1 cellular context compared by ENCODE assay signal in genomic region chr20:1648101-1648500, GRCh38.
TF ChIP-seq lines count a peak whose summit lies in the region.

No MANE protein-coding gene starts in this region.

TF ChIP-seq in HepG2, 621 proteins besides CTCF, POLR2A, EP300 and RAD21:
- TF ChIP-seq RFX3 (CRISPR knock-in tag; IDR thresholded peaks at IDR 0.05) (no peak), ZNF142 (CRISPR knock-in tag; IDR thresholded peaks at IDR 0.05) (no peak), PRPF4 (IDR thresholded peaks at IDR 0.05; ENCODE audit: low read depth, low read length, poor library complexity, severe bottlenecking) (no peak), EED (CRISPR knock-in tag; IDR thresholded peaks at IDR 0.05) (no peak), ZFP37 (CRISPR knock-in tag; IDR thresholded peaks at IDR 0.05; ENCODE audit: borderline replicate concordance) (no peak), ZNF34 (CRISPR knock-in tag; IDR thresholded peaks at IDR 0.05; ENCODE audit: borderline replicate concordance) (no peak), ZNF720 (CRISPR knock-in tag; IDR thresholded peaks at IDR 0.05) (no peak), ZNF512B (CRISPR knock-in tag; IDR thresholded peaks at IDR 0.05; ENCODE audit: borderline replicate concordance) (no peak), ZNF18 (CRISPR knock-in tag; IDR thresholded peaks at IDR 0.05; ENCODE audit: insufficient replicate concordance) (no peak), ATF2 (CRISPR knock-in tag; IDR thresholded peaks at IDR 0.05) (no peak), ZNF703 (CRISPR knock-in tag; IDR thresholded peaks at IDR 0.05; ENCODE audit: borderline replicate concordance) (no peak), ZNF383 (CRISPR knock-in tag; IDR thresholded peaks at IDR 0.05; ENCODE audit: borderline replicate concordance) (no peak), ZBTB3 (CRISPR knock-in tag; IDR thresholded peaks at IDR 0.05; ENCODE audit: borderline replicate concordance, low read depth) (no peak), SNAPC5 (CRISPR knock-in tag; IDR thresholded peaks at IDR 0.05; ENCODE audit: borderline replicate concordance) (no peak), FOSL1 (CRISPR knock-in tag; IDR thresholded peaks at IDR 0.05; ENCODE audit: borderline replicate concordance) (no peak), TARDBP (CRISPR knock-in tag; IDR thresholded peaks at IDR 0.05) (no peak), ZNF879 (CRISPR knock-in tag; IDR thresholded peaks at IDR 0.05) (no peak), TCF7 (IDR thresholded peaks at IDR 0.05; ENCODE audit: low read depth) (no peak)
TF ChIP-seq in HepG2: peak in this region for 0.
